ENCODE assay signal across 8 cellular contexts in genomic region chr1:214281030-214281901, GRCh38. TPM values are rescaled to one million over a fixed set of nuclear protein-coding genes. Genes with fewer than 3 reads are reported as not detected.
DNase-seq lines count a peak whose midpoint lies in the region; ATAC-seq and TF ChIP-seq lines count a peak whose summit lies in the region.

A gene with protein sequence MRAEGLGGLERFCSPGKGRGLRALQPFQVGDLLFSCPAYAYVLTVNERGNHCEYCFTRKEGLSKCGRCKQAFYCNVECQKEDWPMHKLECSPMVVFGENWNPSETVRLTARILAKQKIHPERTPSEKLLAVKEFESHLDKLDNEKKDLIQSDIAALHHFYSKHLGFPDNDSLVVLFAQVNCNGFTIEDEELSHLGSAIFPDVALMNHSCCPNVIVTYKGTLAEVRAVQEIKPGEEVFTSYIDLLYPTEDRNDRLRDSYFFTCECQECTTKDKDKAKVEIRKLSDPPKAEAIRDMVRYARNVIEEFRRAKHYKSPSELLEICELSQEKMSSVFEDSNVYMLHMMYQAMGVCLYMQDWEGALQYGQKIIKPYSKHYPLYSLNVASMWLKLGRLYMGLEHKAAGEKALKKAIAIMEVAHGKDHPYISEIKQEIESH (plus strand): TSS chr1:214281159. CDS start chr1:214281255, 96 bp downstream.

- peak; percentile 86 for TF ChIP-seq POLR2A in right lobe of liver (IDR thresholded peaks at IDR 0.05)

- intact Hi-C loops in dendritic cell treated with granulocyte-macrophage colony-stimulating factor and Interleukin-4, amounts not matched to agents 40 ng/mL and 50 ng/mL, for 4 days (cut with micrococcal nuclease): no loop called here
- intact Hi-C loops in right lobe of liver (cut with DNase I): loop anchor here in 1 of 2 donors (5.0 kb wide), 1 partner anchor 46 kb away; no protein-coding TSS in a partner anchor

- no peaks in the 10 kb centered on the region for H3K27me3 ChIP-seq in right lobe of liver

- no peaks in the 10 kb centered on the region for H3K9me3 Mint-ChIP-seq in dendritic cell treated with granulocyte-macrophage colony-stimulating factor and Interleukin-4, amounts not matched to agents 40 ng/mL and 50 ng/mL, for 4 days

- peak within 1 kb of the TSS; percentile 75 to 96 (median 90) for H3K27ac ChIP-seq in right lobe of liver

- peak; percentile 73 for ATAC-seq in GM18868 (IDR thresholded peaks at IDR 0.05; ENCODE audit: unreplicated experiment)
- ATAC-seq in HG03103 (IDR thresholded peaks at IDR 0.05; ENCODE audit: low read depth, unreplicated experiment): peak; percentile 58
- peak; percentile 74 to 84 (median 80) for ATAC-seq in right lobe of liver

- peaks cover 35% of the 10 kb centered on the region for H3K4me1 Mint-ChIP-seq in dendritic cell treated with granulocyte-macrophage colony-stimulating factor and Interleukin-4, amounts not matched to agents 40 ng/mL and 50 ng/mL, for 4 days (ENCODE audit: low read depth)

- TF ChIP-seq CTCF in AG10803 (conservative IDR thresholded peaks at IDR 0.05; ENCODE audit: low read length) (no peak), right lobe of liver (IDR thresholded peaks at IDR 0.05) (peak in 1 of 4 donors; percentile 11)

- peak within 1 kb of the TSS; percentile 89 for H3K27ac Mint-ChIP-seq in dendritic cell treated with granulocyte-macrophage colony-stimulating factor and Interleukin-4, amounts not matched to agents 40 ng/mL and 50 ng/mL, for 4 days

- H3K4me3 ChIP-seq in AG10803 (ENCODE audit: low read length) (peak within 1 kb of the TSS; percentile 81), right lobe of liver (peak within 1 kb of the TSS; percentile 59 to 94 (median 82))

- 0% methylated on average over 2 of the region's 98 CpGs for WGBS in right lobe of liver (ENCODE audit: insufficient coverage, low coverage, low lambda C conversion rate, missing lambda C conversion rate)

- H3K36me3 ChIP-seq in right lobe of liver: no peaks in the 10 kb centered on the region

- H3K4me1 ChIP-seq in right lobe of liver: peaks cover 0 to 18% (median 2%) of the 10 kb centered on the region in 4 donors

- no peaks in the 10 kb centered on the region for H3K9me3 ChIP-seq in right lobe of liver

- H3K27me3 Mint-ChIP-seq in dendritic cell treated with granulocyte-macrophage colony-stimulating factor and Interleukin-4, amounts not matched to agents 40 ng/mL and 50 ng/mL, for 4 days: peaks cover 3% of the 10 kb centered on the region

- peak within 1 kb of the TSS; percentile 85 for H3K4me3 Mint-ChIP-seq in dendritic cell treated with granulocyte-macrophage colony-stimulating factor and Interleukin-4, amounts not matched to agents 40 ng/mL and 50 ng/mL, for 4 days

- DNase-seq in AG10803 (ENCODE audit: low read depth): peak; percentile 51
- peak; percentile 58 for DNase-seq in NCI-H460 (ENCODE audit: extremely low read depth, low read depth)
- DNase-seq in activated CD4-positive, alpha-beta T cell treated with anti-CD3 and anti-CD28 coated beads, Interleukin-2, amount 50 U/mL, for 1 hour: peak; percentile 59
- peak; percentile 79 to 83 (median 83) for DNase-seq in right lobe of liver
- peak; percentile 58 for DNase-seq in stimulated activated CD4-positive, alpha-beta T cell treated with anti-CD3 and anti-CD28 coated beads, Interleukin-4, amount 100 ng/mL, for 24 hours

- peaks cover 16% of the 10 kb centered on the region for H3K36me3 Mint-ChIP-seq in dendritic cell treated with granulocyte-macrophage colony-stimulating factor and Interleukin-4, amounts not matched to agents 40 ng/mL and 50 ng/mL, for 4 days (ENCODE audit: low read depth)

RNA-seq across cellular contexts. Expression of the gene that starts here (rescaled TPM):
- total RNA-seq in NCI-H460 (2014; rRNA removed; shearing (Covaris generic)): 45.0 and 52.8 TPM in 2 replicates
- polyA plus RNA-seq in NCI-H460 (2014; cell fraction: nucleus; rRNA removed): 72.5 and 82.2 TPM in 2 replicates
- total RNA-seq in right lobe of liver: 10 to 100 TPM; 14.5 to 45.2 (median 24.1) TPM

Comparison
In these comparisons a context has a peak if more than half of its experiments do, and no peak if none do; other contexts are left out.
1. Peak in every context shown above with its lines: DNase-seq, ATAC-seq, H3K4me3 ChIP-seq and H3K27ac ChIP-seq.